In genomic region chr7:47327698-47328391, GRCh38 we compare ENCODE assay signal across 8 cellular contexts.
DNase-seq lines count a peak whose midpoint lies in the region; ATAC-seq and TF ChIP-seq lines count a peak whose summit lies in the region.

No MANE protein-coding gene starts in this region.

- peak overlapping the region; percentile 76 for H3K4me3 Mint-ChIP-seq in glutamatergic neuron (ENCODE audit: unreplicated experiment)

- ATAC-seq in SK-N-SH treated with all-trans-retinoic acid at 6 μM for 48 hours (peak; percentile 94), HG02852 (IDR thresholded peaks at IDR 0.05; ENCODE audit: unreplicated experiment) (no peak)

- DNase-seq in Daoy (ENCODE audit: low read depth) (peak; percentile 90), glutamatergic neuron (peak; percentile 65), nucleus accumbens (lab: John Stamatoyannopoulos, UW) (peak; percentile 34 to 96 (median 87)), RKO (ENCODE audit: low spot score) (no peak)
- no peak for DNase-seq in activated CD4-positive, alpha-beta T cell treated with anti-CD3 and anti-CD28 coated beads, Interleukin-2, amount 50 U/mL, for 1 hour
- DNase-seq in stimulated activated CD4-positive, alpha-beta T cell treated with anti-CD3 and anti-CD28 coated beads, Interleukin-2, amount 100 ng/mL, for 24 hours = no peak

- peaks cover 17% of the 10 kb centered on the region for H3K4me1 Mint-ChIP-seq in glutamatergic neuron (ENCODE audit: low read depth, unreplicated experiment)

- no peak for TF ChIP-seq CTCF in glutamatergic neuron (IDR thresholded peaks at IDR 0.05; ENCODE audit: partially characterized antibody, unreplicated experiment)

- no peaks in the 10 kb centered on the region for H3K9me3 Mint-ChIP-seq in glutamatergic neuron (ENCODE audit: unreplicated experiment)

- H3K27ac Mint-ChIP-seq in glutamatergic neuron (ENCODE audit: unreplicated experiment) = peak overlapping the region; percentile 45

- no peaks in the 10 kb centered on the region for H3K27me3 Mint-ChIP-seq in glutamatergic neuron (ENCODE audit: unreplicated experiment)

- H3K36me3 Mint-ChIP-seq in glutamatergic neuron (ENCODE audit: unreplicated experiment) = no peaks in the 10 kb centered on the region

TF ChIP-seq in SK-N-SH treated with all-trans-retinoic acid at 6 μM for 48 hours, 23 proteins besides CTCF, POLR2A, EP300 and RAD21:
- TF ChIP-seq ZNF70 (CRISPR knock-in tag; IDR thresholded peaks at IDR 0.05) (no peak), ZNF565 (CRISPR knock-in tag; conservative IDR thresholded peaks at IDR 0.05; ENCODE audit: low read depth) (no peak), GLIS3 (CRISPR knock-in tag; IDR thresholded peaks at IDR 0.05) (no peak), ESRRG (CRISPR knock-in tag; IDR thresholded peaks at IDR 0.05) (no peak), PATZ1 (CRISPR knock-in tag; IDR thresholded peaks at IDR 0.05; ENCODE audit: borderline replicate concordance) (no peak), TOX (CRISPR knock-in tag; IDR thresholded peaks at IDR 0.05; ENCODE audit: borderline replicate concordance) (no peak), OSR1 (CRISPR knock-in tag; IDR thresholded peaks at IDR 0.05) (no peak), TSHZ2 (CRISPR knock-in tag; IDR thresholded peaks at IDR 0.05) (no peak), RARB (CRISPR knock-in tag; IDR thresholded peaks at IDR 0.05) (no peak), ISL1 (CRISPR knock-in tag; IDR thresholded peaks at IDR 0.05) (no peak), ZC3H10 (CRISPR knock-in tag; IDR thresholded peaks at IDR 0.05) (no peak), SNAI2 (CRISPR knock-in tag; IDR thresholded peaks at IDR 0.05) (no peak), PPARA (CRISPR knock-in tag; IDR thresholded peaks at IDR 0.05; ENCODE audit: borderline replicate concordance) (no peak), TCF4 (CRISPR knock-in tag; IDR thresholded peaks at IDR 0.05; ENCODE audit: borderline replicate concordance) (no peak), CSDC2 (CRISPR knock-in tag; IDR thresholded peaks at IDR 0.05) (no peak), CREB5 (CRISPR knock-in tag; IDR thresholded peaks at IDR 0.05; ENCODE audit: low read depth) (no peak), CSRNP3 (CRISPR knock-in tag; IDR thresholded peaks at IDR 0.05) (no peak)
TF ChIP-seq in SK-N-SH treated with all-trans-retinoic acid at 6 μM for 48 hours: peak in this region for 0.

Comparison
In these comparisons a context has a peak if more than half of its experiments do, and no peak if none do; other contexts are left out.
1. DNase-seq: peak in Daoy (single experiment), glutamatergic neuron (single experiment) and nucleus accumbens (56 of 56); none in RKO (single experiment), activated CD4-positive, alpha-beta T cell treated with anti-CD3 and anti-CD28 coated beads, Interleukin-2, amount 50 U/mL, for 1 hour (single experiment) and stimulated activated CD4-positive, alpha-beta T cell treated with anti-CD3 and anti-CD28 coated beads, Interleukin-2, amount 100 ng/mL, for 24 hours (0 of 2).